18 cellular contexts compared by ENCODE assay signal in the genomic region with DNA sequence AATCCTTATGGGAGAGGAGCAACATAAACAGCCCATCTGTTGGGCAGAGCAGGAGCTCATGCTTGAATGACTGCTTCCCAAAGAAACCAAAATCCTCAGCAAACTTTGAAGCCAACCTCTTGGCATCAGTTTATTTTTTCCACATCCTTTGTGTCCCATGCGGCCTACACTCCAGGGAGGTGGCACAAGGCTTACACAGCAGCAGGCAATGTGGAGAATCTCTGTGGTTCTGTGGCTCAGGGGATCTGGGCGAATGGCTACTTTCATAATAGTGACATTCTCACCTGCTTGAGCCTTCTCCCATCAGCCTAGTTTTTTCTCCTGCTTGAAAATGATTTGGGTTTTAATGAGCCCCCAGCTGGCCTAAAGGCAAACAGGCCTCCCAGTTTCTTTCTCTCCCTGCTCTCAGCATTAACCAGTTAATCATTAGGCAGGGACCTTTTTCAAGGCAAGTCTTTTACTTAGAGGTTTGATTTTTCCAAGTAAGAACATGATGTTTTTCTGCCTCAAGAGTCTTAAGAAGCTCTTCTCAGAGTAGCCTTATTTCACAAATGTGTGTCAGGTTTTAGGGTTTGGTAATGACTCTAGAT.
"Had no signal": no experiment of that assay in that cellular context is flagged by ENCODE, and none has a peak within 500 bp of the region (broad histone marks: within the 10 kb centered on the region; RNA-seq: fewer than 3 reads in every experiment).

No MANE protein-coding gene starts in this region.

- DNase-seq: activated CD4-positive, alpha-beta T cell treated with anti-CD3 and anti-CD28 coated beads for 1 hour; activated CD4-positive, alpha-beta T cell treated with anti-CD3 and anti-CD28 coated beads, Interleukin-2, amount 50 U/mL, for 1 hour; activated CD8-positive, alpha-beta memory T cell treated with anti-CD3 and anti-CD28 coated beads for 24 hours; activated CD8-positive, alpha-beta memory T cell treated with anti-CD3 and anti-CD28 coated beads, Interleukin-2, amount 50 U/mL, for 4 hours; activated naive CD8-positive, alpha-beta T cell treated with anti-CD3 and anti-CD28 coated beads for 36 hours; activated T-cell treated with anti-CD3 and anti-CD28 coated beads, Interleukin-2, amount 50 U/mL, for 24 hours; cerebellar nuclear complex; cortex of kidney; heart left ventricle; midbrain; nephron progenitor cell; occipital lobe; stimulated activated CD4-positive, alpha-beta T cell treated with anti-CD3 and anti-CD28 coated beads, Interleukin-4, amount 100 ng/mL, for 24 hours; stimulated activated naive CD4-positive, alpha-beta T cell treated with Interleukin-2 at 50 U/mL for 16 hours; T-helper 1 cell; WERI-Rb-1 had no signal

- H3K27me3 ChIP-seq: heart left ventricle had no signal

- H3K4me3 Mint-ChIP-seq: activated naive CD8-positive, alpha-beta T cell treated with anti-CD3 and anti-CD28 coated beads for 36 hours; activated T-cell treated with anti-CD3 and anti-CD28 coated beads, Interleukin-2, amount 50 U/mL, for 24 hours; activated T-helper 17 cell treated with anti-CD3 and anti-CD28 coated beads, Interleukin-2, amount 50 U/mL, for 72 hours; nephron progenitor cell had no signal

- H3K36me3 ChIP-seq: heart left ventricle, WERI-Rb-1 had no signal

- H3K27ac ChIP-seq: epithelial cell of prostate, heart left ventricle, WERI-Rb-1 had no signal

- H3K4me3 ChIP-seq: heart left ventricle had no signal

- H3K4me1 Mint-ChIP-seq: activated naive CD8-positive, alpha-beta T cell treated with anti-CD3 and anti-CD28 coated beads for 36 hours; activated T-helper 17 cell treated with anti-CD3 and anti-CD28 coated beads, Interleukin-2, amount 50 U/mL, for 72 hours had no signal

- H3K9me3 Mint-ChIP-seq: activated T-helper 17 cell treated with anti-CD3 and anti-CD28 coated beads, Interleukin-2, amount 50 U/mL, for 72 hours had no signal

- H3K9me3 ChIP-seq: heart left ventricle had no signal

- H3K27ac Mint-ChIP-seq: activated naive CD8-positive, alpha-beta T cell treated with anti-CD3 and anti-CD28 coated beads for 36 hours; activated T-cell treated with anti-CD3 and anti-CD28 coated beads, Interleukin-2, amount 50 U/mL, for 24 hours; activated T-helper 17 cell treated with anti-CD3 and anti-CD28 coated beads, Interleukin-2, amount 50 U/mL, for 72 hours; nephron progenitor cell had no signal
